8 cellular contexts compared by ENCODE assay signal in the genomic region with DNA sequence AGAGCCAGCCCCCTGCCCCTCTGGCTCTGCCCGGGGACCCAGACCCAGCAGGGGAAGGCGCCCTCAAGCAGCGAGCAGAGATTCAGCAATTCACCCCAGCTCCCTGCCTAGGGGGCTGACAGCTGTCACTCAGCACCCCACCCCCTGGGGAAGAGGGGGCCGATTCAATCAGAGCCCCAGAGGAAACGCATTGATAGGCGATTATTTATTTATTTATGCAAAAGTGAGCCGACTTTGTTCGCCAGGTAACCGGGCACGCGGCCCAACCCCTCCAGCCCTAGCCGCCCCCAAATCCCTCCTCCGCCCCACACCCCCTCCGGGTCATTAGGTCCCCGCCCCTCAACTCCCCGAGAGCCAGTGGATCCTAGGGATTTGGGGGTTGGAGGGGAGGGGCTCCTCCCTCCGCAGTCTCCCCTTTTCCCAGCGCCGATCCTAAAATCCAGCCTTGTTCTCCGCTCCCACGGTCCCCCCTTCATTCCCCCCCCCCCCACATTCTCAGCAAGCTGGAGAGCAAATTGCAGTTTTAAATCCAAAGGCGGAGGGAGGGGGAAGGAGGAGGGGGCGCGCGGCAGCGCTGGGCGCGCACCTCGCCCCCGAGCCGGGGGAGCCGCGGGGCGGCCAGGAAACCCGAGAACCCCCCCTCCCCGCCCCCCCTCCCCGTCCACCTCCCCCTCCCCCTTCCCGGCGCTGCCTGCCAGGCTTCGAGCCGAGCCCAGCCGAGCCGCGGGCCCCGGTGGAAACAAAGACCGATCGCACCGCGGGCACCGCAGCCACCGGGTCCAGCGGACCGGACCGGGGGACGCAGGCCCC. TPM values are rescaled to one million over a fixed set of nuclear protein-coding genes. Genes with fewer than 3 reads are reported as not detected.
DNase-seq lines count a peak whose midpoint lies in the region; ATAC-seq and TF ChIP-seq lines count a peak whose summit lies in the region.

No MANE protein-coding gene starts in this region.

- ATAC-seq in HG02642 (IDR thresholded peaks at IDR 0.05; ENCODE audit: poor library complexity, unreplicated experiment) (no peak), GM19455 (IDR thresholded peaks at IDR 0.05; ENCODE audit: unreplicated experiment) (no peak)

- H3K4me1 Mint-ChIP-seq in brain, result peaks cover 26% of the 10 kb centered on the region

- H3K4me3 ChIP-seq in OCI-LY1 (ENCODE audit: low read depth, low read length, poor library complexity, severe bottlenecking) (peak overlapping the region; percentile 72), iPS-20b (ENCODE audit: low read length) (peak overlapping the region; percentile 81), smooth muscle cell (peak overlapping the region; percentile 84)

- peak overlapping the region in 4 of 5 experiments; percentile 72 to 96 (median 80) for H3K4me3 Mint-ChIP-seq in brain

- peak overlapping the region; percentile 92 to 98 (median 97) for H3K27ac Mint-ChIP-seq in brain

- H3K27me3 Mint-ChIP-seq in brain, result peaks cover 11% of the 10 kb centered on the region

- H4K20me1 ChIP-seq in OCI-LY1 (ENCODE audit: insufficient read depth, low read length), result no peaks in the 10 kb centered on the region
- H4K20me1 ChIP-seq in smooth muscle cell (ENCODE audit: low read depth), result peaks cover 51% of the 10 kb centered on the region

- H3K9me3 Mint-ChIP-seq in brain, result peaks cover 0 to 1% (median 0%) of the 10 kb centered on the region in 5 experiments

- no peaks in the 10 kb centered on the region for H3F3A ChIP-seq in OCI-LY1 (ENCODE audit: insufficient read depth, low read length)
- peaks cover 63% of the 10 kb centered on the region for H3F3A ChIP-seq in smooth muscle cell (ENCODE audit: low read depth)

- peak; percentile 26 for DNase-seq in NCI-H2196 (lab: John Stamatoyannopoulos, UW; ENCODE audit: unreplicated experiment)
- no peak for DNase-seq in NCI-H2196 treated with DMSO at 0.1 percent for 48 hours (lab: John Stamatoyannopoulos, UW; ENCODE audit: unreplicated experiment)
- peak; percentile 38 for DNase-seq in smooth muscle cell (lab: John Stamatoyannopoulos, UW; ENCODE audit: unreplicated experiment)

- no peak overlapping the region for H3K27ac ChIP-seq in OCI-LY1 (ENCODE audit: low read depth, low read length, poor library complexity, severe bottlenecking)
- no peak overlapping the region for H3K27ac ChIP-seq in iPS-20b (ENCODE audit: low read length)
- H3K27ac ChIP-seq in smooth muscle cell (ENCODE audit: low read depth), result peak overlapping the region; percentile 88

- 2% methylated on average over 26 of the region's 55 CpGs for WGBS in smooth muscle cell (ENCODE audit: low lambda C conversion rate)

- H3K27me3 ChIP-seq in OCI-LY1 (ENCODE audit: insufficient read depth, low read length) (no peaks in the 10 kb centered on the region), iPS-20b (ENCODE audit: insufficient read depth, low read length) (peaks cover 8% of the 10 kb centered on the region), smooth muscle cell (ENCODE audit: low read depth) (no peaks in the 10 kb centered on the region)

- no peaks in the 10 kb centered on the region for H3K36me3 Mint-ChIP-seq in brain

- H3K36me3 ChIP-seq in OCI-LY1 (ENCODE audit: insufficient read depth, low read length) (no peaks in the 10 kb centered on the region), iPS-20b (ENCODE audit: insufficient read depth, low read depth, low read length) (no peaks in the 10 kb centered on the region), smooth muscle cell (ENCODE audit: low read depth) (no peaks in the 10 kb centered on the region)

- H3K9me2 ChIP-seq in OCI-LY1 (ENCODE audit: low read depth, low read length), result no peaks in the 10 kb centered on the region

- H3K79me2 ChIP-seq in OCI-LY1 (ENCODE audit: insufficient read depth, low read length) (no peaks in the 10 kb centered on the region), smooth muscle cell (ENCODE audit: low read depth) (peaks cover 56% of the 10 kb centered on the region)

- H2AFZ ChIP-seq in OCI-LY1 (ENCODE audit: low read length), result no peak overlapping the region
- H2AFZ ChIP-seq in smooth muscle cell (ENCODE audit: low read depth), result no peak overlapping the region

- H3K4me2 ChIP-seq in OCI-LY1 (ENCODE audit: low read length) (peak overlapping the region; percentile 87), smooth muscle cell (peak overlapping the region; percentile 93)

- TF ChIP-seq CTCF in OCI-LY1 (IDR thresholded peaks at IDR 0.05; ENCODE audit: low read length) (no peak), brain (conservative IDR thresholded peaks at IDR 0.05) (no peak), smooth muscle cell (IDR thresholded peaks at IDR 0.05; ENCODE audit: borderline replicate concordance, insufficient read depth, poor library complexity, severe bottlenecking) (no peak)

- peaks cover 33% of the 10 kb centered on the region for H3K4me1 ChIP-seq in OCI-LY1 (ENCODE audit: insufficient read depth, low read length, severe bottlenecking)
- H3K4me1 ChIP-seq in iPS-20b (ENCODE audit: insufficient read depth, low read length), result peaks cover 53% of the 10 kb centered on the region
- H3K4me1 ChIP-seq in smooth muscle cell (ENCODE audit: low read depth), result peaks cover 80% of the 10 kb centered on the region

- H3K9ac ChIP-seq in OCI-LY1 (ENCODE audit: low read length) (peak overlapping the region; percentile 77), iPS-20b (ENCODE audit: low read depth, low read length) (peak overlapping the region; percentile 53; the same call in 1 of the 2 replicates), smooth muscle cell (ENCODE audit: low read depth) (peak overlapping the region; percentile 85)

- H3K9me3 ChIP-seq in OCI-LY1 (ENCODE audit: low read length), result no peaks in the 10 kb centered on the region
- H3K9me3 ChIP-seq in iPS-20b (ENCODE audit: insufficient read depth, low read depth, low read length), result no peaks in the 10 kb centered on the region
- H3K9me3 ChIP-seq in smooth muscle cell (replicated peaks; ENCODE audit: low read depth), result no peaks in the 10 kb centered on the region

RNA-seq across cellular contexts. Expression of a gene that starts 1.2 kb away (rescaled TPM):
- polyA plus RNA-seq in brain (ENCODE audit: insufficient read depth, low read depth, low replicate concordance) (48.8 TPM), smooth muscle cell (12.2 and 15.6 TPM in 2 replicates)
- total RNA-seq in smooth muscle cell, result 8.4 and 12.2 TPM in 2 replicates

RNA-seq across cellular contexts. Expression of a gene that starts 32.3 kb away (rescaled TPM):
- 2.7 TPM for polyA plus RNA-seq in brain (ENCODE audit: insufficient read depth, low read depth, low replicate concordance)
- 1.3 TPM in 1 of 2 replicates, not detected in the other for total RNA-seq in smooth muscle cell
- polyA plus RNA-seq in smooth muscle cell, result 0.10 and 0.65 TPM in 2 replicates
